19 cellular contexts compared by ENCODE assay signal in genomic region chr2:180890781-180891180, GRCh38.
A peak's percentile ranks its signal among the peaks of the same experiment; 100 is the strongest.
DNase-seq lines count a peak whose midpoint lies in the region; ATAC-seq, FAIRE-seq and TF ChIP-seq lines count a peak whose summit lies in the region.
"Had no signal": no experiment of that assay in that cellular context is flagged by ENCODE, and none has a peak within 500 bp of the region (broad histone marks: within the 10 kb centered on the region; RNA-seq: fewer than 3 reads in every experiment).

No MANE protein-coding gene starts in this region.

- H3K9me3 ChIP-seq in SK-N-SH (no peaks in the 10 kb centered on the region; the same call in 1 of the 2 replicates), RWPE2 (ENCODE audit: severe bottlenecking) (no peaks in the 10 kb centered on the region)

- no peak overlapping the region for H3K9ac ChIP-seq in SK-N-SH

- TF ChIP-seq EP300 in SK-N-SH (IDR thresholded peaks at IDR 0.05; ENCODE audit: borderline replicate concordance in 1 of 2, low read depth in 1 of 2, low read length in 1 of 2) = no peak

- CTCF ChIA-PET in SK-N-SH (lab: Yijun Ruan, JAX) = no interaction called here

- H4K20me1 ChIP-seq in SK-N-SH (ENCODE audit: insufficient read depth) = no peaks in the 10 kb centered on the region

- no peaks in the 10 kb centered on the region for H3K9me2 ChIP-seq in SK-N-SH

- H3K4me3 ChIP-seq in SK-N-SH (ENCODE audit: low read depth in 2 of 2, low read length in 1 of 2) (no peak overlapping the region), RWPE2 (ENCODE audit: severe bottlenecking) (no peak overlapping the region)

- no peak for TF ChIP-seq CTCF in SK-N-SH (IDR thresholded peaks at IDR 0.05)
- TF ChIP-seq CTCF in RWPE2 (IDR thresholded peaks at IDR 0.05; ENCODE audit: poor library complexity, severe bottlenecking) = no peak

- no peaks in the 10 kb centered on the region for H3K79me2 ChIP-seq in SK-N-SH (ENCODE audit: insufficient read depth)

- H2AFZ ChIP-seq in SK-N-SH (ENCODE audit: low read depth) = 0 out of 2 replicates have a peak overlapping the region, but pooled peaks have one; percentile 45

- H3K4me2 ChIP-seq in SK-N-SH = no peak overlapping the region

- no peak for DNase-seq in SK-N-SH
- no peak for DNase-seq in RWPE2 (ENCODE audit: low spot score)
- peak; percentile 6 for DNase-seq in fibroblast of peridontal ligament (ENCODE audit: extremely low read depth)
- DNase-seq in stimulated activated CD4-positive, alpha-beta T cell treated with anti-CD3 and anti-CD28 coated beads, Interleukin-4, amount 100 ng/mL, for 4 hours = no peak
- DNase-seq in RCC 7860 (ENCODE audit: low spot score) = no peak
- DNase-seq: C1 segment of cervical spinal cord, DMS 273 treated with DMSO at 0.1 percent for 48 hours, NCI-H1092 treated with DMSO at 0.1 percent for 48 hours, NCI-H1694 treated with DMSO at 0.1 percent for 48 hours, NCI-H446, NCI-H748 treated with DMSO at 0.1 percent for 48 hours, SHP77 had no signal

- POLR2A ChIA-PET in SK-N-SH (lab: Yijun Ruan, JAX) = no interaction called here

- H3K27ac ChIP-seq in SK-N-SH (ENCODE audit: low read depth in 2 of 2, low read length in 1 of 2) (no peak overlapping the region), RWPE2 (ENCODE audit: poor library complexity, severe bottlenecking) (no peak overlapping the region)
- H3K27ac ChIP-seq: 22Rv1 had no signal

- H3K27me3 ChIP-seq in SK-N-SH (ENCODE audit: insufficient read depth) (no peaks in the 10 kb centered on the region), RWPE2 (ENCODE audit: insufficient read depth, poor library complexity, severe bottlenecking) (no peaks in the 10 kb centered on the region)

- ATAC-seq in SK-N-SH treated with all-trans-retinoic acid at 6 μM for 48 hours (no peak), RWPE2 (ENCODE audit: low read depth) (peak; percentile 36; the same call in 1 of the 3 replicates), GM18907 (IDR thresholded peaks at IDR 0.05; ENCODE audit: unreplicated experiment) (no peak), HG03469 (IDR thresholded peaks at IDR 0.05; ENCODE audit: unreplicated experiment) (no peak)
- ATAC-seq: Panc1 had no signal

- no peaks in the 10 kb centered on the region for H3F3A ChIP-seq in SK-N-SH (replicated peaks; ENCODE audit: insufficient read depth)

- no peaks in the 10 kb centered on the region for H3K4me1 ChIP-seq in SK-N-SH (ENCODE audit: control insufficient read depth in 1 of 2, insufficient read depth in 2 of 2, low read depth in 1 of 2, low read length in 1 of 2)
- H3K4me1 ChIP-seq in RWPE2 (ENCODE audit: insufficient read depth, poor library complexity, severe bottlenecking) = peaks cover 8% of the 10 kb centered on the region

- TF ChIP-seq RAD21 in SK-N-SH (IDR thresholded peaks at IDR 0.05; ENCODE audit: low read length) = no peak

- 52% methylated on average over 1 of the region's 1 CpG for WGBS in SK-N-SH (ENCODE audit: low lambda C conversion rate)

- no peaks in the 10 kb centered on the region for H3K36me3 ChIP-seq in SK-N-SH (replicated peaks in 1 of 2; ENCODE audit: control insufficient read depth in 1 of 2, insufficient read depth in 2 of 2, low read length in 1 of 2)
- no peaks in the 10 kb centered on the region for H3K36me3 ChIP-seq in RWPE2 (ENCODE audit: low read depth)

- FAIRE-seq in RCC 7860 (lab: Jason Lieb, UNC) = no peak
- FAIRE-seq: GM12891, HTR-8/SVneo had no signal

TF ChIP-seq in SK-N-SH, 30 proteins besides CTCF, POLR2A, EP300 and RAD21 (continues in another document):
- no peak for TF ChIP-seq CHD2 (IDR thresholded peaks at IDR 0.05; ENCODE audit: low read length, partially characterized antibody)
- no peak for TF ChIP-seq ZBTB33 (IDR thresholded peaks at IDR 0.05; ENCODE audit: borderline replicate concordance, low read depth)
- TF ChIP-seq ELF1 (IDR thresholded peaks at IDR 0.05) = no peak
- TF ChIP-seq TEAD4 (IDR thresholded peaks at IDR 0.05; ENCODE audit: borderline replicate concordance, insufficient read depth) = no peak
- no peak for TF ChIP-seq EZH2phosphoT487 (IDR thresholded peaks at IDR 0.05; ENCODE audit: borderline replicate concordance, low read depth)
- TF ChIP-seq USF1 (IDR thresholded peaks at IDR 0.05; ENCODE audit: borderline replicate concordance, low read depth) = no peak
- no peak for TF ChIP-seq FOXM1 (IDR thresholded peaks at IDR 0.05; ENCODE audit: low read depth)
- no peak for TF ChIP-seq RFX5 (IDR thresholded peaks at IDR 0.05; ENCODE audit: low read length)
- TF ChIP-seq GATA2 (CRISPR knock-in tag; IDR thresholded peaks at IDR 0.05) = no peak
- TF ChIP-seq, protein P1, sequence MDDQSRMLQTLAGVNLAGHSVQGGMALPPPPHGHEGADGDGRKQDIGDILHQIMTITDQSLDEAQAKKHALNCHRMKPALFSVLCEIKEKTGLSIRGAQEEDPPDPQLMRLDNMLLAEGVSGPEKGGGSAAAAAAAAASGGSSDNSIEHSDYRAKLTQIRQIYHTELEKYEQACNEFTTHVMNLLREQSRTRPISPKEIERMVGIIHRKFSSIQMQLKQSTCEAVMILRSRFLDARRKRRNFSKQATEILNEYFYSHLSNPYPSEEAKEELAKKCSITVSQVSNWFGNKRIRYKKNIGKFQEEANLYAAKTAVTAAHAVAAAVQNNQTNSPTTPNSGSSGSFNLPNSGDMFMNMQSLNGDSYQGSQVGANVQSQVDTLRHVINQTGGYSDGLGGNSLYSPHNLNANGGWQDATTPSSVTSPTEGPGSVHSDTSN (IDR thresholded peaks at IDR 0.05) = no peak
- no peak for TF ChIP-seq MXI1 (IDR thresholded peaks at IDR 0.05; ENCODE audit: low read depth, low read length)

TF ChIP-seq in SK-N-SH treated with all-trans-retinoic acid at 6 μM for 48 hours, 23 proteins besides CTCF, POLR2A, EP300 and RAD21:
- TF ChIP-seq, protein P2, sequence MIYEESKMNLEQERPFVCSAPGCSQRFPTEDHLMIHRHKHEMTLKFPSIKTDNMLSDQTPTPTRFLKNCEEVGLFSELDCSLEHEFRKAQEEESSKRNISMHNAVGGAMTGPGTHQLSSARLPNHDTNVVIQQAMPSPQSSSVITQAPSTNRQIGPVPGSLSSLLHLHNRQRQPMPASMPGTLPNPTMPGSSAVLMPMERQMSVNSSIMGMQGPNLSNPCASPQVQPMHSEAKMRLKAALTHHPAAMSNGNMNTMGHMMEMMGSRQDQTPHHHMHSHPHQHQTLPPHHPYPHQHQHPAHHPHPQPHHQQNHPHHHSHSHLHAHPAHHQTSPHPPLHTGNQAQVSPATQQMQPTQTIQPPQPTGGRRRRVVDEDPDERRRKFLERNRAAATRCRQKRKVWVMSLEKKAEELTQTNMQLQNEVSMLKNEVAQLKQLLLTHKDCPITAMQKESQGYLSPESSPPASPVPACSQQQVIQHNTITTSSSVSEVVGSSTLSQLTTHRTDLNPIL (CRISPR knock-in tag; IDR thresholded peaks at IDR 0.05; ENCODE audit: low read depth) = no peak
- TF ChIP-seq PPARA (CRISPR knock-in tag; IDR thresholded peaks at IDR 0.05; ENCODE audit: borderline replicate concordance) (no peak), ESRRG (CRISPR knock-in tag; IDR thresholded peaks at IDR 0.05) (no peak), ZC3H10 (CRISPR knock-in tag; IDR thresholded peaks at IDR 0.05) (no peak), ARNTL (CRISPR knock-in tag; IDR thresholded peaks at IDR 0.05; ENCODE audit: borderline replicate concordance, low read depth) (no peak), POU6F1 (CRISPR knock-in tag; IDR thresholded peaks at IDR 0.05; ENCODE audit: borderline replicate concordance, low read depth) (no peak), TOX (CRISPR knock-in tag; IDR thresholded peaks at IDR 0.05; ENCODE audit: borderline replicate concordance) (no peak)
